ENCODE assay signal across 20 cellular contexts in the genomic region with DNA sequence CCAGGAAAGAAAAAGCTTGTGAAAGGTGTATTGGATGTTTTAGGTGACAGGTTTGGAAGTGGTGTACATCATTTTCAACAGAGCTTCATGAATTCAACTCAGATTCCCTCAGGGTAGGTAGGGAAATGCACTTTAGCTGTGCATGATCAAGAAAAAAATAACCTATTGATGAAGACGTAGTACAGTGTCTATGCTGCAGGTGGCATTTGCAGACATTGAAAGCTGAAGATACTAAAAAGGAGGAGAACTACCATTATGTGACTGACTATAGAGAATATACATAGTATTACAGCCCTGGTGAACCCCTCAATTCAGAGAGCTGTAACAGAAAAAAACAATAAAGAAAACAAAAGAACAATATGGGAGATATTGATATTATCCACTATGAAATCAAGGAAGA.
DNase-seq lines count a peak whose midpoint lies in the region; ATAC-seq, FAIRE-seq and TF ChIP-seq lines count a peak whose summit lies in the region.
"Had no signal": no experiment of that assay in that cellular context is flagged by ENCODE, and none has a peak within 500 bp of the region (broad histone marks: within the 10 kb centered on the region; RNA-seq: fewer than 3 reads in every experiment).

No MANE protein-coding gene starts in this region.

- no peaks in the 10 kb centered on the region for H3K9me3 Mint-ChIP-seq in activated CD8-positive, alpha-beta T cell treated with anti-CD3 and anti-CD28 coated beads, Interleukin-2, amount 10 ng/mL, durations not matched to agents 7 days and 5 days (ENCODE audit: insufficient read depth)
- H3K9me3 Mint-ChIP-seq: activated T-cell treated with anti-CD3 and anti-CD28 coated beads, Interleukin-2, amount 50 U/mL, for 24 hours had no signal

- no peak overlapping the region for H3K23ac ChIP-seq in H1 (ENCODE audit: insufficient read length)

- H3K4me1 Mint-ChIP-seq in activated CD8-positive, alpha-beta T cell treated with anti-CD3 and anti-CD28 coated beads, Interleukin-2, amount 10 ng/mL, durations not matched to agents 7 days and 5 days (ENCODE audit: low read depth), result no peaks in the 10 kb centered on the region

- H2AFZ ChIP-seq in HepG2 (ENCODE audit: low read length), result no peak overlapping the region
- H2AFZ ChIP-seq in H1 (ENCODE audit: low read length), result no peak overlapping the region
- H2AFZ ChIP-seq: parathyroid adenoma had no signal

- H3K18ac ChIP-seq in H1 (ENCODE audit: extremely low read depth, low read length), result no peak overlapping the region

- no peak overlapping the region for H3K4ac ChIP-seq in H1 (replicated peaks; ENCODE audit: insufficient read length, low read depth, low read length)

- POLR2A ChIA-PET in HepG2 (lab: Yijun Ruan, JAX), result no interaction called here
- POLR2A ChIA-PET in H1 (lab: Charles Lee; ENCODE audit: partially characterized antibody), result no interaction called here
- POLR2A ChIA-PET in activated CD8-positive, alpha-beta T cell treated with anti-CD3 and anti-CD28 coated beads, Interleukin-2, amount 10 ng/mL, durations not matched to agents 7 days and 5 days (lab: Charles Lee), result no interaction called here

- no peak overlapping the region for H2BK15ac ChIP-seq in H1 (ENCODE audit: low read length)

- no peak for TF ChIP-seq EP300 in HepG2 (IDR thresholded peaks at IDR 0.05; ENCODE audit: low read depth in 2 of 2, low read length in 2 of 2)
- no peak for TF ChIP-seq EP300 in HepG2 (CRISPR knock-in tag; IDR thresholded peaks at IDR 0.05; ENCODE audit: borderline replicate concordance)
- TF ChIP-seq EP300 in H1 (IDR thresholded peaks at IDR 0.05; ENCODE audit: borderline replicate concordance in 1 of 2, low read depth in 2 of 2, low read length in 2 of 2), result no peak

- H3K4me1 ChIP-seq in HepG2 (ENCODE audit: insufficient read depth, low read length) (no peaks in the 10 kb centered on the region), right lobe of liver (no peaks in the 10 kb centered on the region), H1 (replicated peaks in 1 of 4; ENCODE audit: control insufficient read depth in 3 of 4, insufficient read depth in 4 of 4, low read length in 3 of 4) (no peaks in the 10 kb centered on the region)
- H3K4me1 ChIP-seq: colonic mucosa, parathyroid adenoma, vagina had no signal

- BruUV-seq in HepG2 (replicated peaks; lab: Mats Ljungman, UMichigan), result no TSS peak

- H3K23me2 ChIP-seq in H1 (ENCODE audit: low read depth, low read length), result no peaks in the 10 kb centered on the region

- no peaks in the 10 kb centered on the region for H3K79me2 ChIP-seq in HepG2 (ENCODE audit: insufficient read depth, low read length)
- H3K79me2 ChIP-seq in H1 (ENCODE audit: control insufficient read depth in 1 of 2, insufficient read depth in 2 of 2, low read length in 2 of 2), result no peaks in the 10 kb centered on the region
- H3K79me2 ChIP-seq: parathyroid adenoma had no signal

- no peaks in the 10 kb centered on the region for H3K36me3 Mint-ChIP-seq in activated CD8-positive, alpha-beta T cell treated with anti-CD3 and anti-CD28 coated beads, Interleukin-2, amount 10 ng/mL, durations not matched to agents 7 days and 5 days (ENCODE audit: low read depth)

- H3K36me3 ChIP-seq in HepG2 (replicated peaks in 1 of 2; ENCODE audit: control insufficient read depth in 1 of 2, insufficient read depth in 2 of 2, low read length in 2 of 2) (no peaks in the 10 kb centered on the region), right lobe of liver (no peaks in the 10 kb centered on the region), H1 (ENCODE audit: control insufficient read depth in 2 of 4, insufficient read depth in 4 of 4, low read length in 3 of 4) (no peaks in the 10 kb centered on the region)
- H3K36me3 ChIP-seq: colonic mucosa, vagina had no signal

- CTCF ChIA-PET in HepG2 (lab: Yijun Ruan, JAX; ENCODE audit: low intra/inter-chr PET ratio, low total read pairs) (no interaction called here), H1 (lab: Charles Lee; ENCODE audit: partially characterized antibody) (interaction anchor here (0.7 to 1.3 kb wide), 4 partner anchors 10 to 467 kb away, joined by 3 to 4 read pairs (median 3); no protein-coding TSS in a partner anchor)
- CTCF ChIA-PET in activated CD8-positive, alpha-beta T cell treated with anti-CD3 and anti-CD28 coated beads, Interleukin-2, amount 10 ng/mL, durations not matched to agents 7 days and 5 days (lab: Charles Lee), result no interaction called here

- no peak overlapping the region for H4K8ac ChIP-seq in H1 (ENCODE audit: extremely low read depth, insufficient read depth, low read length)

- TF ChIP-seq POLR2A in HepG2 (IDR thresholded peaks at IDR 0.05; ENCODE audit: insufficient read depth in 1 of 2, low read depth in 2 of 2, low read length in 2 of 2) (no peak), right lobe of liver (IDR thresholded peaks at IDR 0.05) (no peak), H1 (IDR thresholded peaks at IDR 0.05; ENCODE audit: control extremely low read depth in 1 of 2, low read depth in 2 of 2, low read length in 2 of 2) (no peak)

- H3K27me3 Mint-ChIP-seq in activated CD8-positive, alpha-beta T cell treated with anti-CD3 and anti-CD28 coated beads, Interleukin-2, amount 10 ng/mL, durations not matched to agents 7 days and 5 days (ENCODE audit: low read depth), result no peaks in the 10 kb centered on the region
- H3K27me3 Mint-ChIP-seq: activated T-cell treated with anti-CD3 and anti-CD28 coated beads, Interleukin-2, amount 50 U/mL, for 24 hours had no signal

- H4K91ac ChIP-seq in H1 (replicated peaks; ENCODE audit: insufficient read length, low read length), result no peak overlapping the region

- no peak overlapping the region for H2BK20ac ChIP-seq in H1 (ENCODE audit: low read length)

- no peak overlapping the region for H2BK120ac ChIP-seq in H1 (replicated peaks; ENCODE audit: low read depth, low read length)

- in situ Hi-C loops in HepG2 (cut with HindIII; ENCODE audit: extremely low pct_ligation_motif_present, low pct_unique_long_range_greater_than_20kb), result no loop called here

- H3K4me3 ChIP-seq in HepG2 (replicated peaks in 1 of 3; ENCODE audit: insufficient read depth in 1 of 3, low read depth in 2 of 3, low read length in 3 of 3) (no peak overlapping the region), right lobe of liver (no peak overlapping the region), H1 (ENCODE audit: extremely low read depth in 1 of 4, insufficient read depth in 2 of 4, low read depth in 3 of 4, low read length in 4 of 4) (no peak overlapping the region)
- H3K4me3 ChIP-seq: colonic mucosa, K562, vagina had no signal

- no peak for TF ChIP-seq RAD21 in HepG2 (CRISPR knock-in tag; IDR thresholded peaks at IDR 0.05)
- peak; percentile 27 to 32; a peak in 3 of 4 replicates for TF ChIP-seq RAD21 in H1 (IDR thresholded peaks at IDR 0.05 in 1 of 2, conservative IDR thresholded peaks at IDR 0.05 in 1 of 2; ENCODE audit: low read depth in 2 of 2, low read length in 2 of 2)

- FAIRE-seq in HepG2 (lab: Jason Lieb, UNC) (no peak), H1 (lab: Jason Lieb, UNC) (no peak)
- FAIRE-seq: endothelial cell of umbilical vein, frontal cortex, K562 had no signal

- H3K56ac ChIP-seq in H1 (replicated peaks; ENCODE audit: insufficient read length, low read depth, low read length), result no peak overlapping the region

- H2BK12ac ChIP-seq in H1 (ENCODE audit: low read depth, low read length), result no peak overlapping the region

- H3K27ac Mint-ChIP-seq in activated CD8-positive, alpha-beta T cell treated with anti-CD3 and anti-CD28 coated beads, Interleukin-2, amount 10 ng/mL, durations not matched to agents 7 days and 5 days, result no peak overlapping the region
- H3K27ac Mint-ChIP-seq: activated T-cell treated with anti-CD3 and anti-CD28 coated beads, Interleukin-2, amount 50 U/mL, for 24 hours had no signal

- no peak overlapping the region for H3K14ac ChIP-seq in H1 (ENCODE audit: insufficient read length)

- H4K5ac ChIP-seq in H1 (ENCODE audit: insufficient read length, low read depth, low read length), result no peak overlapping the region

- no peak overlapping the region for H3K4me2 ChIP-seq in HepG2 (ENCODE audit: low read depth, low read length)
- no peak overlapping the region for H3K4me2 ChIP-seq in H1 (ENCODE audit: insufficient read depth in 1 of 2, low read depth in 2 of 2, low read length in 2 of 2)

- DNase-seq in HepG2 (ENCODE audit: low spot score) (no peak), right lobe of liver (no peak), NCI-H69 (lab: John Stamatoyannopoulos, UW) (peak; percentile 54), H1 (ENCODE audit: low read depth in 1 of 2, low spot score in 2 of 2) (no peak), NCI-H510A treated with DMSO at 0.1 percent for 48 hours (lab: John Stamatoyannopoulos, UW) (no peak), NCI-H226 (no peak)
- no peak for DNase-seq in activated CD8-positive, alpha-beta T cell treated with anti-CD3 and anti-CD28 coated beads, Interleukin-2, amount 10 ng/mL, durations not matched to agents 7 days and 5 days
- DNase-seq: activated CD4-positive, alpha-beta T cell treated with anti-CD3 and anti-CD28 coated beads, Interleukin-2, amount 50 U/mL, for 4 hours; activated naive CD4-positive, alpha-beta T cell treated with anti-CD3 and anti-CD28 coated beads, Interleukin-2, amount 50 U/mL, for 16 hours; activated T-cell treated with anti-CD3 and anti-CD28 coated beads, Interleukin-2, amount 50 U/mL, for 24 hours; colonic mucosa; NCI-H1105 treated with DMSO at 0.1 percent for 48 hours; NCI-H446 had no signal

- H2AK5ac ChIP-seq in H1 (ENCODE audit: low read depth, low read length), result no peak overlapping the region

- no peaks in the 10 kb centered on the region for H3K79me1 ChIP-seq in H1 (ENCODE audit: low read depth, low read length)

- H3K9me3 ChIP-seq in HepG2 (ENCODE audit: low read length), result no peaks in the 10 kb centered on the region
- no peaks in the 10 kb centered on the region for H3K9me3 ChIP-seq in right lobe of liver
- H3K9me3 ChIP-seq in H1 (ENCODE audit: insufficient read depth in 2 of 2, low read depth in 1 of 2, low read length in 1 of 2), result no peaks in the 10 kb centered on the region
- H3K9me3 ChIP-seq: colonic mucosa, vagina had no signal

- intact Hi-C loops in HepG2 (cut with micrococcal nuclease; ENCODE audit: unreplicated experiment), result no loop called here
- intact Hi-C loops in right lobe of liver (cut with DNase I), result no loop called here

- no peaks in the 10 kb centered on the region for H3K27me3 ChIP-seq in HepG2 (ENCODE audit: control insufficient read depth in 1 of 2, insufficient read depth in 2 of 2, low read length in 2 of 2)
- H3K27me3 ChIP-seq in right lobe of liver, result no peaks in the 10 kb centered on the region
- H3K27me3 ChIP-seq in H1 (replicated peaks in 1 of 4; ENCODE audit: control insufficient read depth in 3 of 4, extremely low read depth in 1 of 4, insufficient read depth in 3 of 4, low read length in 3 of 4), result no peaks in the 10 kb centered on the region
- H3K27me3 ChIP-seq: colonic mucosa, vagina had no signal

- H4K20me1 ChIP-seq in HepG2 (ENCODE audit: insufficient read depth, low read length), result no peaks in the 10 kb centered on the region
- no peaks in the 10 kb centered on the region for H4K20me1 ChIP-seq in H1 (replicated peaks in 1 of 2; ENCODE audit: control insufficient read depth in 1 of 2, insufficient read depth in 2 of 2, low read length in 2 of 2)

- ATAC-seq in HepG2, result peak; percentile 35; the same call in 1 of the 3 replicates
- no peak for ATAC-seq in right lobe of liver
- ATAC-seq in activated CD8-positive, alpha-beta T cell treated with anti-CD3 and anti-CD28 coated beads, Interleukin-2, amount 10 ng/mL, durations not matched to agents 7 days and 5 days, result no peak
- no peak for ATAC-seq in GM18517 (IDR thresholded peaks at IDR 0.05; ENCODE audit: unreplicated experiment)
- ATAC-seq: K562, Panc1 had no signal

- TF ChIP-seq CTCF in HepG2 (CRISPR knock-in tag; IDR thresholded peaks at IDR 0.05) (no peak), right lobe of liver (IDR thresholded peaks at IDR 0.05) (no peak), H1 (IDR thresholded peaks at IDR 0.05; ENCODE audit: control extremely low read depth in 1 of 3, insufficient read depth in 1 of 3, low read depth in 1 of 3, low read length in 3 of 3) (peak in 1 of 3 experiments; percentile 21; a peak in 1 of 4 replicates)

- no peak overlapping the region for H2BK5ac ChIP-seq in H1 (ENCODE audit: low read depth, low read length)

- no peak overlapping the region for H3K9ac ChIP-seq in HepG2 (ENCODE audit: insufficient read depth, low read depth, low read length)
- no peak overlapping the region for H3K9ac ChIP-seq in H1 (replicated peaks in 1 of 4; ENCODE audit: extremely low read depth in 1 of 4, low read depth in 3 of 4, low read length in 3 of 4)
- H3K9ac ChIP-seq: parathyroid adenoma had no signal

- H3K27ac ChIP-seq in HepG2 (ENCODE audit: extremely low read length, insufficient read depth, low read length) (no peak overlapping the region), right lobe of liver (no peak overlapping the region), H1 (ENCODE audit: low read depth, low read length) (no peak overlapping the region)
- H3K27ac ChIP-seq: colonic mucosa, parathyroid adenoma, vagina had no signal

- 6% methylated on average over 1 of the region's 1 CpG for WGBS in HepG2 (ENCODE audit: low lambda C conversion rate)
- 25% methylated on average over 1 of the region's 1 CpG for WGBS in right lobe of liver (ENCODE audit: insufficient coverage, low coverage, low lambda C conversion rate, missing lambda C conversion rate)
- WGBS in H1 (ENCODE audit: extremely low coverage in 1 of 2, insufficient coverage in 1 of 2, insufficient read length in 1 of 2, insufficient replicate concordance in 2 of 2, low coverage in 1 of 2, low lambda C conversion rate in 2 of 2, missing lambda C conversion rate in 1 of 2), 2 experiments, result 74% methylated on average over 1 of the region's 1 CpG; no CpG with 5 or more reads in 1 of the 2 experiments

- H3K4me3 Mint-ChIP-seq in activated CD8-positive, alpha-beta T cell treated with anti-CD3 and anti-CD28 coated beads, Interleukin-2, amount 10 ng/mL, durations not matched to agents 7 days and 5 days, result no peak overlapping the region
- H3K4me3 Mint-ChIP-seq: activated T-cell treated with anti-CD3 and anti-CD28 coated beads, Interleukin-2, amount 50 U/mL, for 24 hours had no signal
